Comparison of ENCODE assay signal across 1 cellular context in the genomic region with DNA sequence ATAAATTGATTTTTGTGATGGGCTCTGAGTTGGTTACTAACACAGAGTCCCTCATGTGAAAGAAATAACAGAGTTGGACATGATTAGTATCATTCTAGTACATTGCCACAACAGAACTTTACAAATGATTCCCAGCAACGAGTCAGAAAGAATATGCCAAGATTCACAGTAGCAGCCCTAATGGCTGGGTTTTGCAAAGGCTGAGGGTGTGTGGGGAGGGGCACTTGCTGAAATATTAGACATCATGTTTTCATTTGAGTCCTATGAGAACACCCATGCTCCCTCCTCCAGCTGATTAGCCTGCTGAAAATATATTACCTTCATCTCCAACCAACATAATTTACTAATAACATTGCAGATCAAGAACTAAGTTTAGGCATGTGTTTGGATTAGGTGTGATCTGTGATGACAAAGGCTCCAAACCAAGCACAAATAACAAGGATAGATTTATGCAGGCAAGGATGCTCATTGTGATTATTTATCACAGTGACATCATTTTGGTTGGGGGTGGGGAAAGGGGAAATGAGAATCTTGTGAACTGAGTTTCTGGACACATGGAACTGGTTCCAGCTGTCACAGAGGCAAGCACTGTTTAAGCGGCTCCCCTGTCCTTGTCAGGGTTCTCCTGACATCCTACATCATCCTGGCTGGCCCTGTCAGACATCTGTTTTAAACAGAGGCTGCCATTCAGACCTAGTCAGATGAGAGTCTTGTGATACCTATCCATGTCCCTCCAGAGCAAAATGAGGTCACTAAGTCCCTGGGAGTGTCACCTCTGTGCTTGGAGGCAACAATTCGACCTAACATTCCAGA.
TF ChIP-seq lines count a peak whose summit lies in the region.

No MANE protein-coding gene starts in this region.

TF ChIP-seq in SK-N-SH, 30 proteins besides CTCF, POLR2A, EP300 and RAD21 (continued from another document):
- TF ChIP-seq, protein P1, sequence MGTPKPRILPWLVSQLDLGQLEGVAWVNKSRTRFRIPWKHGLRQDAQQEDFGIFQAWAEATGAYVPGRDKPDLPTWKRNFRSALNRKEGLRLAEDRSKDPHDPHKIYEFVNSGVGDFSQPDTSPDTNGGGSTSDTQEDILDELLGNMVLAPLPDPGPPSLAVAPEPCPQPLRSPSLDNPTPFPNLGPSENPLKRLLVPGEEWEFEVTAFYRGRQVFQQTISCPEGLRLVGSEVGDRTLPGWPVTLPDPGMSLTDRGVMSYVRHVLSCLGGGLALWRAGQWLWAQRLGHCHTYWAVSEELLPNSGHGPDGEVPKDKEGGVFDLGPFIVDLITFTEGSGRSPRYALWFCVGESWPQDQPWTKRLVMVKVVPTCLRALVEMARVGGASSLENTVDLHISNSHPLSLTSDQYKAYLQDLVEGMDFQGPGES (IDR thresholded peaks at IDR 0.05; ENCODE audit: low read depth, low read length): no peak
- TF ChIP-seq ELF1 (IDR thresholded peaks at IDR 0.05) (no peak), JUND (IDR thresholded peaks at IDR 0.05) (no peak), FOSL2 (IDR thresholded peaks at IDR 0.05; ENCODE audit: borderline replicate concordance, low read depth) (no peak), NFIC (IDR thresholded peaks at IDR 0.05; ENCODE audit: borderline replicate concordance) (no peak), CHD2 (IDR thresholded peaks at IDR 0.05; ENCODE audit: low read length, partially characterized antibody) (no peak), MXI1 (IDR thresholded peaks at IDR 0.05; ENCODE audit: low read depth, low read length) (no peak)
- TF ChIP-seq, protein P2, sequence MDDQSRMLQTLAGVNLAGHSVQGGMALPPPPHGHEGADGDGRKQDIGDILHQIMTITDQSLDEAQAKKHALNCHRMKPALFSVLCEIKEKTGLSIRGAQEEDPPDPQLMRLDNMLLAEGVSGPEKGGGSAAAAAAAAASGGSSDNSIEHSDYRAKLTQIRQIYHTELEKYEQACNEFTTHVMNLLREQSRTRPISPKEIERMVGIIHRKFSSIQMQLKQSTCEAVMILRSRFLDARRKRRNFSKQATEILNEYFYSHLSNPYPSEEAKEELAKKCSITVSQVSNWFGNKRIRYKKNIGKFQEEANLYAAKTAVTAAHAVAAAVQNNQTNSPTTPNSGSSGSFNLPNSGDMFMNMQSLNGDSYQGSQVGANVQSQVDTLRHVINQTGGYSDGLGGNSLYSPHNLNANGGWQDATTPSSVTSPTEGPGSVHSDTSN (IDR thresholded peaks at IDR 0.05): no peak
TF ChIP-seq in SK-N-SH: peak in this region for 0.
